25 cellular contexts compared by ENCODE assay signal in the genomic region with DNA sequence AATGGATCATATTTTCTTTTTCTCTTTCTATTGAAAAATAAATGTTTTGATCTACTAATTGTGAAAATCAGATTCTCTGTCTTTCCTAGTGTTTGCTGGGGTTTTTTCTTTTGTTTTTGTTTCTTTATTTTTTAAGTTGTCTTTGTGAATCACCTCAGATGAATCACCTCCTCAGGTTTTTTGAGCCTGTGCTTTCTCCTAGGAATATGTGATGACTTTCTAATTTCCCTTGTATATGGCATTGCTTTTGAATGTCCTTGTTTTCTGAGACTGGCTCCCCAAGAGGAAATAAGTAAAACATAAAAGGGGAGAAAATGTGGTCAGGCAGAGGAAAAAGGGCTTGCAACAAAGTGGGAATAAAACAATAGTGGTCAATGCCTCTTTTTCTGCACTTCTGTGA.
"Had no signal": no experiment of that assay in that cellular context is flagged by ENCODE, and none has a peak within 500 bp of the region (broad histone marks: within the 10 kb centered on the region; RNA-seq: fewer than 3 reads in every experiment).

No MANE protein-coding gene starts in this region.

- H3K27ac ChIP-seq: coronary artery, esophagus squamous epithelium, left ventricle myocardium inferior, lower lobe of right lung, ovary, right lobe of liver, thoracic aorta, tibial nerve, upper lobe of left lung had no signal

- H3K4me1 Mint-ChIP-seq: immature natural killer cell; memory B cell; natural killer cell; stimulated activated naive B cell treated with anti-CD40 and anti-IgM and Interleukin-4, amounts not matched to agents 10 μg/mL and 1 μg/mL and 100 μg/mL, for 72 hours had no signal

- H3K27me3 Mint-ChIP-seq: memory B cell; stimulated activated naive B cell treated with anti-CD40 and anti-IgM and Interleukin-4, amounts not matched to agents 10 μg/mL and 1 μg/mL and 100 μg/mL, for 72 hours; stimulated activated naive CD8-positive, alpha-beta T cell treated with anti-CD3 and anti-CD28 coated beads, Interleukin-15, Interleukin-2, amounts not matched to agents 100 ng/mL and 50 ng/mL, for 24 hours had no signal

- H3K36me3 ChIP-seq: esophagus squamous epithelium, left ventricle myocardium inferior, lower lobe of right lung, ovary, right lobe of liver, thoracic aorta, tibial nerve, upper lobe of left lung had no signal

- DNase-seq: dermis blood vessel endothelial cell; effector memory CD4-positive, alpha-beta T cell; erythroblast; esophagus squamous epithelium; hypothalamus; immature natural killer cell; kidney; left colon; left ventricle myocardium inferior; lower lobe of right lung; natural killer cell; occipital lobe; ovary; posterior cingulate gyrus; right lobe of liver; small intestine; stimulated activated CD4-positive, alpha-beta T cell treated with anti-CD3 and anti-CD28 coated beads, Interleukin-15, amount 100 ng/mL, for 24 hours; stimulated activated CD4-positive, alpha-beta T cell treated with anti-CD3 and anti-CD28 coated beads, Interleukin-2, amount 100 ng/mL, for 48 hours; stimulated activated naive B cell treated with anti-CD40 and anti-IgM and Interleukin-4, amounts not matched to agents 10 μg/mL and 1 μg/mL and 100 μg/mL, for 72 hours; upper lobe of left lung had no signal

- H3K36me3 Mint-ChIP-seq: immature natural killer cell; memory B cell; natural killer cell; stimulated activated naive B cell treated with anti-CD40 and anti-IgM and Interleukin-4, amounts not matched to agents 10 μg/mL and 1 μg/mL and 100 μg/mL, for 72 hours had no signal

- H3K4me3 Mint-ChIP-seq: immature natural killer cell; memory B cell; natural killer cell; stimulated activated naive B cell treated with anti-CD40 and anti-IgM and Interleukin-4, amounts not matched to agents 10 μg/mL and 1 μg/mL and 100 μg/mL, for 72 hours; stimulated activated naive CD8-positive, alpha-beta T cell treated with anti-CD3 and anti-CD28 coated beads, Interleukin-15, Interleukin-2, amounts not matched to agents 100 ng/mL and 50 ng/mL, for 24 hours had no signal

- H3K27me3 ChIP-seq: esophagus squamous epithelium, ovary, right lobe of liver, tibial nerve, upper lobe of left lung had no signal

- H3K4me3 ChIP-seq: coronary artery, esophagus squamous epithelium, left ventricle myocardium inferior, lower lobe of right lung, ovary, right lobe of liver, thoracic aorta, tibial nerve, upper lobe of left lung had no signal

- H3K9me3 ChIP-seq: lower lobe of right lung, ovary, right lobe of liver, thoracic aorta, tibial nerve, upper lobe of left lung had no signal

- H3K4me1 ChIP-seq: esophagus squamous epithelium, left ventricle myocardium inferior, lower lobe of right lung, right lobe of liver, tibial nerve, upper lobe of left lung had no signal

- H3K27ac Mint-ChIP-seq: immature natural killer cell; memory B cell; natural killer cell; stimulated activated naive B cell treated with anti-CD40 and anti-IgM and Interleukin-4, amounts not matched to agents 10 μg/mL and 1 μg/mL and 100 μg/mL, for 72 hours; stimulated activated naive CD8-positive, alpha-beta T cell treated with anti-CD3 and anti-CD28 coated beads, Interleukin-15, Interleukin-2, amounts not matched to agents 100 ng/mL and 50 ng/mL, for 24 hours had no signal

- ATAC-seq: left colon; lower lobe of right lung; natural killer cell; right lobe of liver; stimulated activated naive B cell treated with anti-CD40 and anti-IgM and Interleukin-4, amounts not matched to agents 10 μg/mL and 1 μg/mL and 100 μg/mL, for 72 hours had no signal
